26 cellular contexts compared by ENCODE assay signal in the genomic region with DNA sequence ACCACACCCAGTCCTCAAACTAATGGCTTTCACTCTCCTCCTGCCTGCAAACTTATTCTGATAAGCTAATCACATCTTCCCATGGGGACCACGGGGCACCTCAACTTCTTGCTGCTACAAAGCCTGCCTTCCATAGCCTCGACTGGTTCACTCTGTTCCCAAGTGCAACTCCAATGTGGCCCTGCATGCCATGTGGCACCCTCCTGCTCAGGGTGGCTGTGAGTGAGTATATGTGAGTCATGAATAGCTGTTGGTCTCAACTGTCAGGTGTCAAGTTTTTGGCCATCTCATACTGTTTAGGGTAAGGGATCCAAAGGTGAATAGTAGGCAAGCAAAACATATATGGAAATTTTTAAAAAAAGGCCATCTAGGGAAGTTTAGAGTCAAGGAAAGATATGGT.
DNase-seq lines count a peak whose midpoint lies in the region; FAIRE-seq and TF ChIP-seq lines count a peak whose summit lies in the region.
"Had no signal": no experiment of that assay in that cellular context is flagged by ENCODE, and none has a peak within 500 bp of the region (broad histone marks: within the 10 kb centered on the region; RNA-seq: fewer than 3 reads in every experiment).

No MANE protein-coding gene starts in this region.

- H3K14ac ChIP-seq in H1 (ENCODE audit: insufficient read length): no peak overlapping the region
- H3K14ac ChIP-seq in neuronal stem cell (ENCODE audit: low read length): peak overlapping the region; percentile 31

- H4K5ac ChIP-seq in H1 (ENCODE audit: insufficient read length, low read depth, low read length): no peak overlapping the region

- H4K8ac ChIP-seq in H1 (ENCODE audit: extremely low read depth, insufficient read depth, low read length) (no peak overlapping the region), neuronal stem cell (ENCODE audit: low read depth, low read length) (no peak overlapping the region)

- no peaks in the 10 kb centered on the region; a peak in 1 of 8 replicates for H3K36me3 ChIP-seq in H1 (ENCODE audit: control insufficient read depth in 2 of 4, insufficient read depth in 4 of 4, low read length in 3 of 4)
- no peaks in the 10 kb centered on the region for H3K36me3 ChIP-seq in neuronal stem cell (replicated peaks in 1 of 2; ENCODE audit: control insufficient read depth in 2 of 2, insufficient read depth in 2 of 2, low read length in 2 of 2)
- H3K36me3 ChIP-seq: BE2C, BLaER1 had no signal

- H3K27ac Mint-ChIP-seq in activated CD4-positive, alpha-beta memory T cell treated with anti-CD3 and anti-CD28 coated beads, Interleukin-2, amount 10 ng/mL, durations not matched to agents 7 days and 5 days: no peak overlapping the region
- H3K27ac Mint-ChIP-seq: CD14-positive monocyte; CD4-positive, alpha-beta memory T cell; CD4-positive, CD25-positive, alpha-beta regulatory T cell; CD8-positive, alpha-beta memory T cell had no signal

- no peak overlapping the region for H2AFZ ChIP-seq in H1 (ENCODE audit: low read length)
- no peak overlapping the region for H2AFZ ChIP-seq in neuronal stem cell (ENCODE audit: low read length)

- TF ChIP-seq EP300 in H1 (IDR thresholded peaks at IDR 0.05; ENCODE audit: borderline replicate concordance in 1 of 2, low read depth in 2 of 2, low read length in 2 of 2): no peak

- peaks cover 4 to 6% of the 10 kb centered on the region in 2 experiments; a peak in 2 of 4 replicates for H3K9me3 ChIP-seq in H1 (ENCODE audit: insufficient read depth in 2 of 2, low read depth in 1 of 2, low read length in 1 of 2)
- no peaks in the 10 kb centered on the region for H3K9me3 ChIP-seq in neuronal stem cell (replicated peaks in 1 of 2; ENCODE audit: control insufficient read depth in 2 of 2, insufficient read depth in 1 of 2, low read depth in 1 of 2, low read length in 2 of 2)
- H3K9me3 ChIP-seq: BE2C had no signal

- H3K27me3 Mint-ChIP-seq in activated CD4-positive, alpha-beta memory T cell treated with anti-CD3 and anti-CD28 coated beads, Interleukin-2, amount 10 ng/mL, durations not matched to agents 7 days and 5 days: no peaks in the 10 kb centered on the region
- H3K27me3 Mint-ChIP-seq: CD4-positive, alpha-beta memory T cell; CD4-positive, CD25-positive, alpha-beta regulatory T cell; CD8-positive, alpha-beta memory T cell had no signal

- no peaks in the 10 kb centered on the region for H3K79me2 ChIP-seq in H1 (ENCODE audit: control insufficient read depth in 1 of 2, insufficient read depth in 2 of 2, low read length in 2 of 2)

- H2BK20ac ChIP-seq in H1 (ENCODE audit: low read length): no peak overlapping the region

- H4K91ac ChIP-seq in H1 (replicated peaks; ENCODE audit: insufficient read length, low read length) (peak overlapping the region; percentile 52), neuronal stem cell (ENCODE audit: low read depth, low read length, poor library complexity) (no peak overlapping the region)

- no peak for FAIRE-seq in H1 (lab: Jason Lieb, UNC)
- FAIRE-seq: A204.1, GM12878, GM12892, GM18507 had no signal

- WGBS in H1 (ENCODE audit: extremely low coverage in 1 of 2, insufficient coverage in 1 of 2, insufficient read length in 1 of 2, insufficient replicate concordance in 2 of 2, low coverage in 1 of 2, low lambda C conversion rate in 2 of 2, missing lambda C conversion rate in 1 of 2), 2 experiments: 79% methylated on average over 2 of the region's 2 CpGs; no CpG with 5 or more reads in 1 of the 2 experiments
- WGBS in neuronal stem cell (ENCODE audit: extremely low coverage in 2 of 2, insufficient read length in 2 of 2, insufficient replicate concordance in 1 of 2), 2 donors: no CpG with 5 or more reads among the region's 2 CpGs

- H2BK5ac ChIP-seq in H1 (ENCODE audit: low read depth, low read length) (no peak overlapping the region), neuronal stem cell (ENCODE audit: low read length) (no peak overlapping the region)

- TF ChIP-seq CTCF in H1 (IDR thresholded peaks at IDR 0.05; ENCODE audit: control extremely low read depth in 1 of 3, insufficient read depth in 1 of 3, low read depth in 1 of 3, low read length in 3 of 3): no peak

- CTCF ChIA-PET in H1 (lab: Charles Lee; ENCODE audit: partially characterized antibody): interaction anchor here (1.8 kb wide), 1 partner anchor 24 kb away, joined by 4 read pairs; no protein-coding TSS in a partner anchor
- CTCF ChIA-PET in activated CD4-positive, alpha-beta memory T cell treated with anti-CD3 and anti-CD28 coated beads, Interleukin-2, amount 10 ng/mL, durations not matched to agents 7 days and 5 days (lab: Charles Lee): no interaction called here

- no peak for TF ChIP-seq POLR2A in H1 (IDR thresholded peaks at IDR 0.05; ENCODE audit: control extremely low read depth in 1 of 2, low read depth in 2 of 2, low read length in 2 of 2)

- no peaks in the 10 kb centered on the region for H3K4me1 Mint-ChIP-seq in activated CD4-positive, alpha-beta memory T cell treated with anti-CD3 and anti-CD28 coated beads, Interleukin-2, amount 10 ng/mL, durations not matched to agents 7 days and 5 days
- H3K4me1 Mint-ChIP-seq: CD14-positive monocyte; CD4-positive, alpha-beta memory T cell; CD4-positive, CD25-positive, alpha-beta regulatory T cell; CD8-positive, alpha-beta memory T cell had no signal

- H2AK5ac ChIP-seq in H1 (ENCODE audit: low read depth, low read length) (no peak overlapping the region), neuronal stem cell (ENCODE audit: low read depth, low read length) (no peak overlapping the region)

- H4K20me1 ChIP-seq in H1 (replicated peaks in 1 of 2; ENCODE audit: control insufficient read depth in 1 of 2, insufficient read depth in 2 of 2, low read length in 2 of 2): no peaks in the 10 kb centered on the region
- H4K20me1 ChIP-seq: BLaER1 had no signal

- H2BK15ac ChIP-seq in H1 (ENCODE audit: low read length) (no peak overlapping the region), neuronal stem cell (ENCODE audit: low read length) (no peak overlapping the region)

- TF ChIP-seq RAD21 in H1 (IDR thresholded peaks at IDR 0.05 in 1 of 2, conservative IDR thresholded peaks at IDR 0.05 in 1 of 2; ENCODE audit: low read depth in 2 of 2, low read length in 2 of 2): no peak

- POLR2A ChIA-PET in H1 (lab: Charles Lee; ENCODE audit: partially characterized antibody): no interaction called here
- POLR2A ChIA-PET in activated CD4-positive, alpha-beta memory T cell treated with anti-CD3 and anti-CD28 coated beads, Interleukin-2, amount 10 ng/mL, durations not matched to agents 7 days and 5 days (lab: Charles Lee): no interaction called here

- H3K4me3 Mint-ChIP-seq in activated CD4-positive, alpha-beta memory T cell treated with anti-CD3 and anti-CD28 coated beads, Interleukin-2, amount 10 ng/mL, durations not matched to agents 7 days and 5 days: no peak overlapping the region
- H3K4me3 Mint-ChIP-seq: CD14-positive monocyte; CD4-positive, alpha-beta memory T cell; CD4-positive, CD25-positive, alpha-beta regulatory T cell; CD8-positive, alpha-beta memory T cell had no signal

- H3K9ac ChIP-seq in H1 (replicated peaks in 1 of 4; ENCODE audit: extremely low read depth in 1 of 4, low read depth in 3 of 4, low read length in 3 of 4) (no peak overlapping the region), neuronal stem cell (ENCODE audit: low read depth, low read length, poor library complexity) (no peak overlapping the region)
- H3K9ac ChIP-seq: BLaER1 had no signal

- H3K36me3 Mint-ChIP-seq in activated CD4-positive, alpha-beta memory T cell treated with anti-CD3 and anti-CD28 coated beads, Interleukin-2, amount 10 ng/mL, durations not matched to agents 7 days and 5 days (ENCODE audit: low read depth): no peaks in the 10 kb centered on the region
- H3K36me3 Mint-ChIP-seq: CD14-positive monocyte; CD4-positive, alpha-beta memory T cell; CD4-positive, CD25-positive, alpha-beta regulatory T cell; CD8-positive, alpha-beta memory T cell had no signal

- H3K27ac ChIP-seq in H1 (ENCODE audit: low read depth, low read length): no peak overlapping the region
- no peak overlapping the region for H3K27ac ChIP-seq in neuronal stem cell (replicated peaks; ENCODE audit: low read length)
- H3K27ac ChIP-seq: BLaER1 had no signal

- H3K9me3 Mint-ChIP-seq in activated CD4-positive, alpha-beta memory T cell treated with anti-CD3 and anti-CD28 coated beads, Interleukin-2, amount 10 ng/mL, durations not matched to agents 7 days and 5 days: peaks cover 7% of the 10 kb centered on the region

- no peak overlapping the region for H2BK120ac ChIP-seq in H1 (replicated peaks; ENCODE audit: low read depth, low read length)
- H2BK120ac ChIP-seq in neuronal stem cell (ENCODE audit: low read depth, low read length): no peak overlapping the region

- H2BK12ac ChIP-seq in H1 (ENCODE audit: low read depth, low read length): peak overlapping the region; percentile 91; the same call in 1 of the 2 replicates
- H2BK12ac ChIP-seq in neuronal stem cell (ENCODE audit: low read length): no peak overlapping the region

- H3K27me3 ChIP-seq in H1 (replicated peaks in 1 of 4; ENCODE audit: control insufficient read depth in 3 of 4, extremely low read depth in 1 of 4, insufficient read depth in 3 of 4, low read length in 3 of 4): no peaks in the 10 kb centered on the region
- H3K27me3 ChIP-seq in neuronal stem cell (ENCODE audit: control insufficient read depth in 3 of 3, insufficient read depth in 3 of 3, low read depth in 1 of 3, low read length in 3 of 3): no peaks in the 10 kb centered on the region
- H3K27me3 ChIP-seq: BE2C, BLaER1 had no signal

- H3K23ac ChIP-seq in H1 (ENCODE audit: insufficient read length): no peak overlapping the region
- no peak overlapping the region for H3K23ac ChIP-seq in neuronal stem cell (ENCODE audit: low read depth, low read length, poor library complexity)

- H3K56ac ChIP-seq in H1 (replicated peaks; ENCODE audit: insufficient read length, low read depth, low read length): no peak overlapping the region

- H3K4me3 ChIP-seq in H1 (ENCODE audit: extremely low read depth in 1 of 4, insufficient read depth in 2 of 4, low read depth in 3 of 4, low read length in 4 of 4) (no peak overlapping the region), neuronal stem cell (ENCODE audit: low read length in 2 of 2) (no peak overlapping the region)
- H3K4me3 ChIP-seq: BLaER1, GM12878 had no signal

- H3K4me1 ChIP-seq in H1 (replicated peaks in 1 of 4; ENCODE audit: control insufficient read depth in 3 of 4, insufficient read depth in 4 of 4, low read length in 3 of 4) (peaks cover 0 to 12% (median 4%) of the 10 kb centered on the region in 4 experiments; a peak in 3 of 7 replicates), neuronal stem cell (ENCODE audit: control insufficient read depth in 2 of 2, insufficient read depth in 1 of 2, low read depth in 1 of 2, low read length in 2 of 2) (peaks cover 0 to 2% of the 10 kb centered on the region in 2 donors)
- H3K4me1 ChIP-seq: BE2C, BLaER1 had no signal

- H3K18ac ChIP-seq in H1 (ENCODE audit: extremely low read depth, low read length): no peak overlapping the region
- H3K18ac ChIP-seq in neuronal stem cell (ENCODE audit: low read length): no peak overlapping the region

- H3K4ac ChIP-seq in H1 (replicated peaks; ENCODE audit: insufficient read length, low read depth, low read length) (no peak overlapping the region), neuronal stem cell (ENCODE audit: low read length) (no peak overlapping the region)

- no peaks in the 10 kb centered on the region for H3K23me2 ChIP-seq in H1 (ENCODE audit: low read depth, low read length)

- H3K79me1 ChIP-seq in H1 (ENCODE audit: low read depth, low read length): no peaks in the 10 kb centered on the region
- H3K79me1 ChIP-seq in neuronal stem cell (ENCODE audit: low read depth, low read length): no peaks in the 10 kb centered on the region

- DNase-seq in HT1080 (ENCODE audit: low read depth) (peak; percentile 2), H1 (ENCODE audit: low read depth in 1 of 2, low spot score in 2 of 2) (no peak), neuronal stem cell (ENCODE audit: low spot score) (no peak)
- DNase-seq in activated CD4-positive, alpha-beta memory T cell treated with anti-CD3 and anti-CD28 coated beads, Interleukin-2, amount 10 ng/mL, durations not matched to agents 7 days and 5 days: no peak
- no peak for DNase-seq in activated CD4-positive, CD25-positive, alpha-beta regulatory T cell (lab: John Stamatoyannopoulos, UW)
- DNase-seq: 8988T; ACHN; BE2C; C1 segment of cervical spinal cord; CD4-positive, alpha-beta memory T cell; CD4-positive, CD25-positive, alpha-beta regulatory T cell; CD8-positive, alpha-beta memory T cell; COR-L47; DMS 273 treated with DMSO at 0.1 percent for 48 hours; DMS153; DMS53; DMS79; DND-41; EL; GDM1 had no signal

- no peak overlapping the region for H3K4me2 ChIP-seq in H1 (ENCODE audit: insufficient read depth in 1 of 2, low read depth in 2 of 2, low read length in 2 of 2)
- H3K4me2 ChIP-seq in neuronal stem cell (ENCODE audit: insufficient read depth, low read length, poor library complexity, severe bottlenecking): no peak overlapping the region
- H3K4me2 ChIP-seq: BLaER1 had no signal
